ENCODE assay signal across 8 cellular contexts in the genomic region with DNA sequence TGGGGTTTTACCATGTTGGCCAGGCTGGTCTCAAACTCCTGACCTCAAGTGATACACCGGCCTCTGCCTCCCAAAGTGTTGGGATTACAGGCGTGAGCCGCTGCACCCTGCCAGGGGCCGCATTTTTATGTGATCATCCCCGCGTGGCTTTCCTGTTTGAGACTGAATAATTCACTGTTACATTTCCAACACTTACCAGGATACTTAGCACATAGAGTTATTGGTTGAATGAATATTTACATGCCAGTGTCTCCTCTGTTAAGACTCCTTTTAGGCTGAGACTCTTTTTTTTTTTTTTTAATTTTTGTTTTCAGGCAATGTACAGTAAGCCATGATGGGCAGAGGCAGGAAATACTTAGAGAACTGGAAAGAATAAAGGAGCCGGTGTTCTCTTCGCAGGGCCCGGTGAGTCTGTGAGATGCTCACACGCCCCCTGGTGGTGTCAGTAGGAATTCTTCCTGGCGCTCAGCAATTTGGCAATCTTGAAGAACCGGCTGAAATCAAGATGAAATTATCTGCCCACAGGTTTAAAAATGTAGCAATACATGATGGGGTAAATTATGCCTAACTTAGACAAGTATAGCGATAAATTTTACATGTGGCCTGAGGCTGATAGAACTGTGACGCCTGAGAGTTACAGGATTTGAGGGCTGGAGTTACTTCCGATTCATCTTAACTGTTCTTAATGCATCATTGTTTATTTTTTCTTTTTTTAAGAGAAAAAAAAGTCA. TPM values are rescaled to one million over a fixed set of nuclear protein-coding genes. Genes with fewer than 3 reads are reported as not detected.
DNase-seq lines count a peak whose midpoint lies in the region; ATAC-seq and TF ChIP-seq lines count a peak whose summit lies in the region.

No MANE protein-coding gene starts in this region.

- H2AFZ ChIP-seq in Loucy (ENCODE audit: low read length), result peak overlapping the region; percentile 83

- no peaks in the 10 kb centered on the region for H3K36me3 Mint-ChIP-seq in activated T-helper 2 cell treated with anti-CD3 and anti-CD28 coated beads, Interferon-gamma antibody, Interleukin-2, Interleukin-4, amounts not matched to agents 10 μg/mL and 5 μg/mL and 100 μg/mL, durations not matched to agents 14 hours and 24 hours and 36 hours (ENCODE audit: low read depth)

- TF ChIP-seq CTCF in DOHH2 (IDR thresholded peaks at IDR 0.05; ENCODE audit: low read depth, low read length, poor library complexity, severe bottlenecking), result peak; percentile 93
- peak; percentile 90 for TF ChIP-seq CTCF in Loucy (conservative IDR thresholded peaks at IDR 0.05; ENCODE audit: low read length)

- H3K9me3 ChIP-seq in DOHH2 (ENCODE audit: control insufficient read depth, insufficient read depth, low read length) (no peaks in the 10 kb centered on the region), Loucy (ENCODE audit: insufficient read depth, low read depth, low read length) (no peaks in the 10 kb centered on the region)

- no peaks in the 10 kb centered on the region for H3K9me3 Mint-ChIP-seq in activated T-helper 2 cell treated with anti-CD3 and anti-CD28 coated beads, Interferon-gamma antibody, Interleukin-2, Interleukin-4, amounts not matched to agents 10 μg/mL and 5 μg/mL and 100 μg/mL, durations not matched to agents 14 hours and 24 hours and 36 hours

- H3K79me2 ChIP-seq in DOHH2 (ENCODE audit: control insufficient read depth, low read length) (no peaks in the 10 kb centered on the region), Loucy (ENCODE audit: insufficient read depth, low read length) (no peaks in the 10 kb centered on the region)

- H3K9ac ChIP-seq in Loucy (ENCODE audit: low read depth, low read length, poor library complexity, severe bottlenecking), result peak overlapping the region; percentile 1

- H3K4me1 ChIP-seq in DOHH2 (ENCODE audit: control insufficient read depth, low read length) (peaks cover 6% of the 10 kb centered on the region), Loucy (ENCODE audit: insufficient read depth, low read length, poor library complexity, severe bottlenecking) (peaks cover 3% of the 10 kb centered on the region)

- H3K27me3 ChIP-seq in DOHH2 (ENCODE audit: control insufficient read depth, low read length) (no peaks in the 10 kb centered on the region), Loucy (ENCODE audit: insufficient read depth, low read length, poor library complexity, severe bottlenecking) (no peaks in the 10 kb centered on the region)

- H3K9me2 ChIP-seq in DOHH2 (replicated peaks; ENCODE audit: control insufficient read depth, low read length), result no peaks in the 10 kb centered on the region
- no peaks in the 10 kb centered on the region for H3K9me2 ChIP-seq in Loucy (replicated peaks; ENCODE audit: low read depth, low read length)

- peaks cover 6% of the 10 kb centered on the region for H3K4me1 Mint-ChIP-seq in activated T-helper 2 cell treated with anti-CD3 and anti-CD28 coated beads, Interferon-gamma antibody, Interleukin-2, Interleukin-4, amounts not matched to agents 10 μg/mL and 5 μg/mL and 100 μg/mL, durations not matched to agents 14 hours and 24 hours and 36 hours (ENCODE audit: low read depth)

- peak overlapping the region; percentile 37 for H3K4me2 ChIP-seq in DOHH2 (ENCODE audit: low read length)
- H3K4me2 ChIP-seq in Loucy (ENCODE audit: low read depth, low read length, poor library complexity, severe bottlenecking), result peak overlapping the region; percentile 57

- H3F3A ChIP-seq in DOHH2 (ENCODE audit: control insufficient read depth, insufficient read depth) (peaks cover 1% of the 10 kb centered on the region), Loucy (ENCODE audit: low read depth) (no peaks in the 10 kb centered on the region)

- H3K4me3 Mint-ChIP-seq in activated T-helper 2 cell treated with anti-CD3 and anti-CD28 coated beads, Interferon-gamma antibody, Interleukin-2, Interleukin-4, amounts not matched to agents 10 μg/mL and 5 μg/mL and 100 μg/mL, durations not matched to agents 14 hours and 24 hours and 36 hours (ENCODE audit: low read depth), result no peak overlapping the region

- H4K20me1 ChIP-seq in DOHH2 (ENCODE audit: control insufficient read depth, insufficient read depth, low read depth, low read length), result no peaks in the 10 kb centered on the region
- H4K20me1 ChIP-seq in Loucy (ENCODE audit: insufficient read depth, low read length, poor library complexity, severe bottlenecking), result no peaks in the 10 kb centered on the region

- no peak for ATAC-seq in GM21528 (IDR thresholded peaks at IDR 0.05; ENCODE audit: low FRiP score, unreplicated experiment)

- H3K27ac ChIP-seq in DOHH2 (ENCODE audit: low read depth, low read length), result no peak overlapping the region

- no peaks in the 10 kb centered on the region for H3K36me3 ChIP-seq in DOHH2 (ENCODE audit: control insufficient read depth, low read length)
- H3K36me3 ChIP-seq in Loucy (ENCODE audit: insufficient read depth, low read length), result no peaks in the 10 kb centered on the region

- H3K27me3 Mint-ChIP-seq in activated T-helper 2 cell treated with anti-CD3 and anti-CD28 coated beads, Interferon-gamma antibody, Interleukin-2, Interleukin-4, amounts not matched to agents 10 μg/mL and 5 μg/mL and 100 μg/mL, durations not matched to agents 14 hours and 24 hours and 36 hours (ENCODE audit: low read depth), result peaks cover 3% of the 10 kb centered on the region

- H3K4me3 ChIP-seq in DOHH2 (ENCODE audit: low read length), result no peak overlapping the region
- H3K4me3 ChIP-seq in Loucy (ENCODE audit: low read length, poor library complexity, severe bottlenecking), result peak overlapping the region; percentile 34

- DNase-seq in SIG-M5 (lab: John Stamatoyannopoulos, UW), result peak; percentile 19
- peak; percentile 71 for DNase-seq in activated T-helper 2 cell treated with anti-CD3 and anti-CD28 coated beads, Interferon-gamma antibody, Interleukin-2, Interleukin-4, amounts not matched to agents 10 μg/mL and 5 μg/mL and 100 μg/mL, durations not matched to agents 14 hours and 24 hours and 36 hours (ENCODE audit: low spot score)
- DNase-seq in fibroblast of the conjunctiva (ENCODE audit: low read depth), result peak; percentile 82
- peak; percentile 65 for DNase-seq in non-pigmented ciliary epithelial cell (ENCODE audit: low read depth)
- peak; percentile 76 for DNase-seq in stromal cell of bone marrow (ENCODE audit: low read depth)

- H3K27ac Mint-ChIP-seq in activated T-helper 2 cell treated with anti-CD3 and anti-CD28 coated beads, Interferon-gamma antibody, Interleukin-2, Interleukin-4, amounts not matched to agents 10 μg/mL and 5 μg/mL and 100 μg/mL, durations not matched to agents 14 hours and 24 hours and 36 hours, result peak overlapping the region; percentile 49

- intact Hi-C loops in activated T-helper 2 cell treated with anti-CD3 and anti-CD28 coated beads, Interferon-gamma antibody, Interleukin-2, Interleukin-4, amounts not matched to agents 10 μg/mL and 5 μg/mL and 100 μg/mL, durations not matched to agents 14 hours and 24 hours and 36 hours (cut with micrococcal nuclease), result loop anchor here (5.0 to 10.0 kb wide), 2 partner anchors 316 to 604 kb away; no protein-coding TSS in a partner anchor

RNA-seq across cellular contexts. Expression of gene RNF114, which starts 7.6 kb away (rescaled TPM):
- total RNA-seq in activated T-helper 2 cell treated with anti-CD3 and anti-CD28 coated beads, Interferon-gamma antibody, Interleukin-2, Interleukin-4, amounts not matched to agents 10 μg/mL and 5 μg/mL and 100 μg/mL, durations not matched to agents 14 hours and 24 hours and 36 hours, result 64.0 and 67.6 TPM in 2 replicates

RNA-seq across cellular contexts. Expression of gene SPATA2, which starts 13.2 kb away (rescaled TPM):
- 8.3 and 8.5 TPM in 2 replicates for total RNA-seq in activated T-helper 2 cell treated with anti-CD3 and anti-CD28 coated beads, Interferon-gamma antibody, Interleukin-2, Interleukin-4, amounts not matched to agents 10 μg/mL and 5 μg/mL and 100 μg/mL, durations not matched to agents 14 hours and 24 hours and 36 hours

RNA-seq across cellular contexts. Expression of gene SNAI1, which starts 54.2 kb away (rescaled TPM):
- 1.3 and 1.6 TPM in 2 replicates for total RNA-seq in activated T-helper 2 cell treated with anti-CD3 and anti-CD28 coated beads, Interferon-gamma antibody, Interleukin-2, Interleukin-4, amounts not matched to agents 10 μg/mL and 5 μg/mL and 100 μg/mL, durations not matched to agents 14 hours and 24 hours and 36 hours

Comparison
In these comparisons a context has a peak if more than half of its experiments do, and no peak if none do; other contexts are left out.
1. DNase-seq: peak in every context shown above with its lines; median percentile 82 in fibroblast of the conjunctiva; 76 in stromal cell of bone marrow; 71 in activated T-helper 2 cell treated with anti-CD3 and anti-CD28 coated beads, Interferon-gamma antibody, Interleukin-2, Interleukin-4, amounts not matched to agents 10 μg/mL and 5 μg/mL and 100 μg/mL, durations not matched to agents 14 hours and 24 hours and 36 hours; 65 in non-pigmented ciliary epithelial cell; 19 in SIG-M5.